Comparison of ENCODE assay signal across 1 cellular context in the genomic region with DNA sequence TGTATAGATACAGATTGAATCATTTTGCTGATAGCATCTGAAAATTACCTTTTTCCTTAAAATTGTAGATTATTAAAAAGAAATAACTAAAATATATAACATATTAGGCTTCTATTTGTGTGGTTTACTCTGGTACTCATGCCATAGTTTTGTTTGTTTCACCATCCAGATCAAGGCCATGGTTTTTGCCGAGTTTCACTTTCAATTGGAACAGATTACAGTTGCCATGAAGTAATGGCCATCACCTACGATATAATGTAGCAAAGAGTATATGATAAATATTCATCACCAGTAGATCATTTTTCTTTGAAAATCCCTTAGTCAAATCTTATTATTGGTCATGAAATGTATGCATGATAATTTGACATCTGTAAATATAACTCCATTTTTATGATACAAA.
TF ChIP-seq lines count a peak whose summit lies in the region.

No MANE protein-coding gene starts in this region.

TF ChIP-seq in GM12878, 131 proteins besides CTCF, POLR2A, EP300 and RAD21 (continued from another document):
- TF ChIP-seq PML (IDR thresholded peaks at IDR 0.05; ENCODE audit: low read length) = no peak
